9 cellular contexts compared by ENCODE assay signal in genomic region chr4:145868637-145869409, GRCh38.
DNase-seq lines count a peak whose midpoint lies in the region; ATAC-seq and TF ChIP-seq lines count a peak whose summit lies in the region.
"Had no signal": no experiment of that assay in that cellular context is flagged by ENCODE, and none has a peak within 500 bp of the region (broad histone marks: within the 10 kb centered on the region; RNA-seq: fewer than 3 reads in every experiment).

No MANE protein-coding gene starts in this region.

- peaks cover 14 to 42% (median 16%) of the 10 kb centered on the region in 3 experiments; a peak in 6 of 7 replicates for H3K36me3 Mint-ChIP-seq in H9 (ENCODE audit: insufficient read depth in 1 of 3, low read depth in 3 of 3)

- peaks cover 13 to 19% of the 10 kb centered on the region in 2 experiments for H3K4me1 Mint-ChIP-seq in H9

- H3K9me3 ChIP-seq in H9 (ENCODE audit: control insufficient read depth, low read depth, low read length) = no peaks in the 10 kb centered on the region
- H3K9me3 ChIP-seq in IMR-90 (ENCODE audit: control insufficient read depth, insufficient read depth, low read length) = no peaks in the 10 kb centered on the region

- no peak overlapping the region for H4K8ac ChIP-seq in H9 (replicated peaks; ENCODE audit: insufficient read length, low read depth, low read length)
- H4K8ac ChIP-seq in IMR-90 (ENCODE audit: low read depth in 2 of 2, low read length in 2 of 2) = no peak overlapping the region

- peaks cover 5% of the 10 kb centered on the region for H3K79me1 ChIP-seq in H9 (ENCODE audit: insufficient read depth, low read depth, low read length, poor library complexity, severe bottlenecking)
- H3K79me1 ChIP-seq in IMR-90 (ENCODE audit: low read depth in 1 of 2, low read length in 2 of 2) = peaks cover 6 to 40% of the 10 kb centered on the region in 2 experiments; a peak in 3 of 4 replicates

- H4K5ac ChIP-seq in H9 (ENCODE audit: insufficient read length, low read depth, low read length) = no peak overlapping the region
- no peak overlapping the region for H4K5ac ChIP-seq in IMR-90 (ENCODE audit: low read depth, low read length)

- 0 out of 2 replicates have a peak, but pooled peaks cover 2% of the 10 kb centered on the region for H3K79me2 ChIP-seq in H9 (ENCODE audit: insufficient read depth, low read length)

- DNase-seq in H9 (no peak), IMR-90 (peak; percentile 12), kidney epithelial cell (ENCODE audit: low read depth) (no peak), EL (no peak), Ammon's horn (ENCODE audit: low spot score) (no peak), NCI-H1092 treated with DMSO at 0.1 percent for 48 hours (lab: John Stamatoyannopoulos, UW) (no peak)
- no peak for DNase-seq in stimulated activated CD4-positive, alpha-beta T cell treated with anti-CD3 and anti-CD28 coated beads, Interleukin-15, amount 100 ng/mL, for 24 hours
- DNase-seq: nucleus accumbens had no signal

- intact Hi-C loops in IMR-90 (cut with micrococcal nuclease) = no loop called here

- ATAC-seq in GM18861 (IDR thresholded peaks at IDR 0.05; ENCODE audit: unreplicated experiment) (peak; percentile 71), IMR-90 (ENCODE audit: low read depth) (peak; percentile 65)

- dilution Hi-C loops in IMR-90 (cut with HindIII; ENCODE audit: low sequenced_read_pairs, unreplicated experiment) = no loop called here

- H3K14ac ChIP-seq in H9 (ENCODE audit: insufficient read depth, low read length) (no peak overlapping the region), IMR-90 (replicated peaks; ENCODE audit: low read depth, low read length) (no peak overlapping the region)

- H3K27ac Mint-ChIP-seq in H9 = no peak overlapping the region

- no TSS peak for BruUV-seq in IMR-90 (replicated peaks; lab: Mats Ljungman, UMichigan)

- H2BK15ac ChIP-seq in H9 (ENCODE audit: low read depth, low read length) = no peak overlapping the region
- H2BK15ac ChIP-seq in IMR-90 (ENCODE audit: low read depth, low read length) = no peak overlapping the region

- H3K27me3 Mint-ChIP-seq in H9 (ENCODE audit: low read depth) = no peaks in the 10 kb centered on the region

- no peak for TF ChIP-seq POLR2A in IMR-90 (IDR thresholded peaks at IDR 0.05; ENCODE audit: low read depth, low read length)

- H3K4me3 ChIP-seq in IMR-90 (ENCODE audit: insufficient read depth, low read depth, low read length) (no peak overlapping the region), kidney epithelial cell (ENCODE audit: low read depth, low read length) (no peak overlapping the region)

- H3K23ac ChIP-seq in H9 (ENCODE audit: insufficient read length, low read depth, low read length) (no peak overlapping the region), IMR-90 (ENCODE audit: low read depth, low read length) (no peak overlapping the region)

- WGBS in H9 (ENCODE audit: extremely low coverage, insufficient read length, low lambda C conversion rate) = no CpG with 5 or more reads among the region's 1 CpG
- WGBS in IMR-90 (ENCODE audit: extremely low coverage in 2 of 2, insufficient read length in 1 of 2), 2 experiments = no CpG with 5 or more reads among the region's 1 CpG

- H3K18ac ChIP-seq in H9 (ENCODE audit: insufficient read length, low read depth, low read length) (no peak overlapping the region), IMR-90 (ENCODE audit: low read depth, low read length) (no peak overlapping the region)

- no peaks in the 10 kb centered on the region for H3K23me2 ChIP-seq in H9 (ENCODE audit: insufficient read length, low read depth, low read length, poor library complexity, severe bottlenecking)

- H3K27me3 ChIP-seq in H9 (ENCODE audit: insufficient read depth, low read length) (no peaks in the 10 kb centered on the region), IMR-90 (ENCODE audit: control insufficient read depth, insufficient read depth, low read length) (no peaks in the 10 kb centered on the region), kidney epithelial cell (ENCODE audit: control insufficient read depth, insufficient read depth, low read length) (no peaks in the 10 kb centered on the region)

- H2BK120ac ChIP-seq in H9 (ENCODE audit: low read depth, low read length, poor library complexity, severe bottlenecking) (no peak overlapping the region), IMR-90 (ENCODE audit: low read depth, low read length) (no peak overlapping the region)

- no peak overlapping the region for H2BK12ac ChIP-seq in H9 (ENCODE audit: insufficient read length, low read depth, low read length)

- no peak overlapping the region for H3T11ph ChIP-seq in H9 (ENCODE audit: low read length)

- H2BK20ac ChIP-seq in H9 (ENCODE audit: low read depth, low read length, poor library complexity, severe bottlenecking) (no peak overlapping the region), IMR-90 (ENCODE audit: low read depth, low read length) (no peak overlapping the region)

- H3K4ac ChIP-seq in H9 (ENCODE audit: low read depth, low read length) (no peak overlapping the region), IMR-90 (ENCODE audit: low read depth, low read length) (no peak overlapping the region)

- no peaks in the 10 kb centered on the region for H3K9me3 Mint-ChIP-seq in H9

- H4K91ac ChIP-seq in H9 (ENCODE audit: insufficient read length, low read depth, low read length) = no peak overlapping the region
- no peak overlapping the region for H4K91ac ChIP-seq in IMR-90 (ENCODE audit: insufficient read depth, low read depth, low read length)

- H3K4me3 Mint-ChIP-seq in H9 = no peak overlapping the region

- no peak; the same call in 1 of the 2 replicates for TF ChIP-seq RAD21 in IMR-90 (IDR thresholded peaks at IDR 0.05; ENCODE audit: low read length)

- POLR2A ChIA-PET in IMR-90 (lab: Charles Lee; ENCODE audit: unreplicated experiment) = no interaction called here

- CTCF ChIA-PET in IMR-90 (lab: Yijun Ruan, JAX) = interaction anchor here (0.6 to 1.2 kb wide), 5 partner anchors 10 to 80 kb away, joined by 3 to 4 read pairs (median 3); no protein-coding TSS in a partner anchor

- in situ Hi-C loops in IMR-90 (cut with MboI; ENCODE audit: low sequenced_read_pairs) = no loop called here

- TF ChIP-seq CTCF in H9 (conservative IDR thresholded peaks at IDR 0.05) (peak; percentile 23; the same call in 1 of the 3 replicates), IMR-90 (conservative IDR thresholded peaks at IDR 0.05; ENCODE audit: low read depth, low read length) (0 out of 2 replicates have a peak, but pooled peaks have one; percentile 14), kidney epithelial cell (IDR thresholded peaks at IDR 0.05; ENCODE audit: insufficient read depth, low read length, poor library complexity, severe bottlenecking) (peak; percentile 11)

- no peak overlapping the region for H2AFZ ChIP-seq in H9 (ENCODE audit: low read length)
- no peak overlapping the region for H2AFZ ChIP-seq in IMR-90 (replicated peaks; ENCODE audit: low read length, poor library complexity)

- peaks cover 5% of the 10 kb centered on the region; the same call in 1 of the 2 replicates for H3K4me1 ChIP-seq in H9 (ENCODE audit: insufficient read depth, low read length)
- peaks cover 2% of the 10 kb centered on the region; the same call in 1 of the 2 replicates for H3K4me1 ChIP-seq in IMR-90 (ENCODE audit: control insufficient read depth, insufficient read depth, low read length)

- H3K36me3 ChIP-seq in IMR-90 (ENCODE audit: control insufficient read depth, insufficient read depth, low read length) = peaks cover 2% of the 10 kb centered on the region; the same call in 1 of the 2 replicates
- no peaks in the 10 kb centered on the region for H3K36me3 ChIP-seq in kidney epithelial cell (ENCODE audit: control insufficient read depth, insufficient read depth, low read length)

- H2AK5ac ChIP-seq in H9 (ENCODE audit: insufficient read length, low read length) (no peak overlapping the region), IMR-90 (ENCODE audit: low read depth, low read length) (no peak overlapping the region)

- H2AK9ac ChIP-seq in IMR-90 (replicated peaks; ENCODE audit: low read depth, low read length, poor library complexity) = no peak overlapping the region

- H3K9me1 ChIP-seq in IMR-90 (ENCODE audit: insufficient read depth, low read length) = peaks cover 8% of the 10 kb centered on the region; the same call in 1 of the 2 replicates

- H2BK5ac ChIP-seq in H9 (ENCODE audit: insufficient read length, low read length) (no peak overlapping the region), IMR-90 (ENCODE audit: low read depth, low read length, poor library complexity, severe bottlenecking) (no peak overlapping the region)

- H3K9ac ChIP-seq in H9 (ENCODE audit: extremely low read depth, insufficient read length, low read length) (no peak overlapping the region), IMR-90 (ENCODE audit: low read depth, low read length) (no peak overlapping the region)

- H3K56ac ChIP-seq in H9 (ENCODE audit: insufficient read length, low read depth, low read length) (no peak overlapping the region), IMR-90 (ENCODE audit: extremely low read depth, insufficient read depth, low read length) (no peak overlapping the region)

- H4K20me1 ChIP-seq in H9 (ENCODE audit: control insufficient read depth, insufficient read depth, insufficient read length) = no peaks in the 10 kb centered on the region
- H4K20me1 ChIP-seq in IMR-90 (ENCODE audit: insufficient read depth, low read length) = no peaks in the 10 kb centered on the region

- H3K4me2 ChIP-seq in H9 (ENCODE audit: insufficient read depth, insufficient read length, low read length) = no peak overlapping the region
- no peak overlapping the region for H3K4me2 ChIP-seq in IMR-90 (ENCODE audit: low read depth, low read length)

- no peak overlapping the region for H3K27ac ChIP-seq in H9 (ENCODE audit: insufficient read length, low read depth, low read length)
- no peak overlapping the region for H3K27ac ChIP-seq in IMR-90 (ENCODE audit: insufficient read depth, low read length)

TF ChIP-seq in IMR-90, 13 proteins besides CTCF, POLR2A, EP300 and RAD21 (continues in another document):
- no peak for TF ChIP-seq CHD1 (IDR thresholded peaks at IDR 0.05; ENCODE audit: low read depth, low read length)
- no peak for TF ChIP-seq NFE2L2 (IDR thresholded peaks at IDR 0.05; ENCODE audit: low read depth, low read length)
- TF ChIP-seq CEBPB (IDR thresholded peaks at IDR 0.05; ENCODE audit: low read depth, low read length) = no peak
- no peak for TF ChIP-seq BHLHE40 (IDR thresholded peaks at IDR 0.05; ENCODE audit: low read depth, low read length)
- no peak for TF ChIP-seq RCOR1 (IDR thresholded peaks at IDR 0.05; ENCODE audit: insufficient replicate concordance, low read length)
- TF ChIP-seq MAFK (IDR thresholded peaks at IDR 0.05; ENCODE audit: low read depth, low read length) = no peak
- no peak for TF ChIP-seq MXI1 (IDR thresholded peaks at IDR 0.05; ENCODE audit: borderline replicate concordance, low read depth, low read length)
- no peak for TF ChIP-seq RFX5 (IDR thresholded peaks at IDR 0.05; ENCODE audit: low read depth, low read length)
- TF ChIP-seq FOS (IDR thresholded peaks at IDR 0.05; ENCODE audit: low read depth, low read length) = no peak
- no peak for TF ChIP-seq MAZ (IDR thresholded peaks at IDR 0.05; ENCODE audit: borderline replicate concordance, low read depth, low read length)
